1 cellular context compared by ENCODE assay signal in genomic region chr1:15605398-15606080, GRCh38.
TF ChIP-seq lines count a peak whose summit lies in the region.

No MANE protein-coding gene starts in this region.

TF ChIP-seq in HepG2, 621 proteins besides CTCF, POLR2A, EP300 and RAD21 (continued from another document and continues in another):
- TF ChIP-seq, protein P1, sequence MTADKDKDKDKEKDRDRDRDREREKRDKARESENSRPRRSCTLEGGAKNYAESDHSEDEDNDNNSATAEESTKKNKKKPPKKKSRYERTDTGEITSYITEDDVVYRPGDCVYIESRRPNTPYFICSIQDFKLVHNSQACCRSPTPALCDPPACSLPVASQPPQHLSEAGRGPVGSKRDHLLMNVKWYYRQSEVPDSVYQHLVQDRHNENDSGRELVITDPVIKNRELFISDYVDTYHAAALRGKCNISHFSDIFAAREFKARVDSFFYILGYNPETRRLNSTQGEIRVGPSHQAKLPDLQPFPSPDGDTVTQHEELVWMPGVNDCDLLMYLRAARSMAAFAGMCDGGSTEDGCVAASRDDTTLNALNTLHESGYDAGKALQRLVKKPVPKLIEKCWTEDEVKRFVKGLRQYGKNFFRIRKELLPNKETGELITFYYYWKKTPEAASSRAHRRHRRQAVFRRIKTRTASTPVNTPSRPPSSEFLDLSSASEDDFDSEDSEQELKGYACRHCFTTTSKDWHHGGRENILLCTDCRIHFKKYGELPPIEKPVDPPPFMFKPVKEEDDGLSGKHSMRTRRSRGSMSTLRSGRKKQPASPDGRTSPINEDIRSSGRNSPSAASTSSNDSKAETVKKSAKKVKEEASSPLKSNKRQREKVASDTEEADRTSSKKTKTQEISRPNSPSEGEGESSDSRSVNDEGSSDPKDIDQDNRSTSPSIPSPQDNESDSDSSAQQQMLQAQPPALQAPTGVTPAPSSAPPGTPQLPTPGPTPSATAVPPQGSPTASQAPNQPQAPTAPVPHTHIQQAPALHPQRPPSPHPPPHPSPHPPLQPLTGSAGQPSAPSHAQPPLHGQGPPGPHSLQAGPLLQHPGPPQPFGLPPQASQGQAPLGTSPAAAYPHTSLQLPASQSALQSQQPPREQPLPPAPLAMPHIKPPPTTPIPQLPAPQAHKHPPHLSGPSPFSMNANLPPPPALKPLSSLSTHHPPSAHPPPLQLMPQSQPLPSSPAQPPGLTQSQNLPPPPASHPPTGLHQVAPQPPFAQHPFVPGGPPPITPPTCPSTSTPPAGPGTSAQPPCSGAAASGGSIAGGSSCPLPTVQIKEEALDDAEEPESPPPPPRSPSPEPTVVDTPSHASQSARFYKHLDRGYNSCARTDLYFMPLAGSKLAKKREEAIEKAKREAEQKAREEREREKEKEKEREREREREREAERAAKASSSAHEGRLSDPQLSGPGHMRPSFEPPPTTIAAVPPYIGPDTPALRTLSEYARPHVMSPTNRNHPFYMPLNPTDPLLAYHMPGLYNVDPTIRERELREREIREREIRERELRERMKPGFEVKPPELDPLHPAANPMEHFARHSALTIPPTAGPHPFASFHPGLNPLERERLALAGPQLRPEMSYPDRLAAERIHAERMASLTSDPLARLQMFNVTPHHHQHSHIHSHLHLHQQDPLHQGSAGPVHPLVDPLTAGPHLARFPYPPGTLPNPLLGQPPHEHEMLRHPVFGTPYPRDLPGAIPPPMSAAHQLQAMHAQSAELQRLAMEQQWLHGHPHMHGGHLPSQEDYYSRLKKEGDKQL (CRISPR knock-in tag; IDR thresholded peaks at IDR 0.05; ENCODE audit: low read depth) = peak; percentile 58
- TF ChIP-seq RAD51 (IDR thresholded peaks at IDR 0.05; ENCODE audit: borderline replicate concordance) = no peak
- TF ChIP-seq ZNF230 (CRISPR knock-in tag; IDR thresholded peaks at IDR 0.05) = no peak
- TF ChIP-seq HES4 (CRISPR knock-in tag; IDR thresholded peaks at IDR 0.05; ENCODE audit: borderline replicate concordance) = no peak
- peak in 1 of 2 experiments; percentile 62; a peak in 2 of 4 replicates for TF ChIP-seq KLF16 (CRISPR knock-in tag; IDR thresholded peaks at IDR 0.05)
- TF ChIP-seq PPARG (CRISPR knock-in tag; conservative IDR thresholded peaks at IDR 0.05) = 0 out of 2 replicates have a peak, but pooled peaks have one; percentile 27
- 0 out of 2 replicates have a peak, but pooled peaks have one; percentile 12 for TF ChIP-seq HNF1A (IDR thresholded peaks at IDR 0.05; ENCODE audit: low read depth)
- no peak for TF ChIP-seq HNF1A (CRISPR knock-in tag; IDR thresholded peaks at IDR 0.05; ENCODE audit: borderline replicate concordance)
- TF ChIP-seq HNRNPH1 (optimal IDR thresholded peaks at IDR 0.05; ENCODE audit: low read depth, low read length) = no peak
- TF ChIP-seq ZNF264 (CRISPR knock-in tag; IDR thresholded peaks at IDR 0.05) = 0 out of 2 replicates have a peak, but pooled peaks have one; percentile 41
- no peak for TF ChIP-seq CREB1 (IDR thresholded peaks at IDR 0.05)
- peak; percentile 78 for TF ChIP-seq CREB1 (CRISPR knock-in tag; IDR thresholded peaks at IDR 0.05)
- TF ChIP-seq SAP130 (CRISPR knock-in tag; IDR thresholded peaks at IDR 0.05; ENCODE audit: low read depth) = peak; percentile 64
- peak; percentile 68; the same call in 1 of the 2 replicates for TF ChIP-seq MIXL1 (CRISPR knock-in tag; IDR thresholded peaks at IDR 0.05)
- peak; percentile 75 for TF ChIP-seq PAXIP1 (CRISPR knock-in tag; conservative IDR thresholded peaks at IDR 0.05)
- peak; percentile 59; the same call in 1 of the 2 replicates for TF ChIP-seq ZNF292 (CRISPR knock-in tag; IDR thresholded peaks at IDR 0.05; ENCODE audit: borderline replicate concordance, low read depth)
- no peak for TF ChIP-seq MEF2D (CRISPR knock-in tag; IDR thresholded peaks at IDR 0.05)
- no peak for TF ChIP-seq ZNF101 (CRISPR knock-in tag; IDR thresholded peaks at IDR 0.05; ENCODE audit: borderline replicate concordance, low read depth)
- TF ChIP-seq TBX3 (IDR thresholded peaks at IDR 0.05; ENCODE audit: borderline replicate concordance) = peak; percentile 75; the same call in 1 of the 2 replicates
- TF ChIP-seq, protein P2, sequence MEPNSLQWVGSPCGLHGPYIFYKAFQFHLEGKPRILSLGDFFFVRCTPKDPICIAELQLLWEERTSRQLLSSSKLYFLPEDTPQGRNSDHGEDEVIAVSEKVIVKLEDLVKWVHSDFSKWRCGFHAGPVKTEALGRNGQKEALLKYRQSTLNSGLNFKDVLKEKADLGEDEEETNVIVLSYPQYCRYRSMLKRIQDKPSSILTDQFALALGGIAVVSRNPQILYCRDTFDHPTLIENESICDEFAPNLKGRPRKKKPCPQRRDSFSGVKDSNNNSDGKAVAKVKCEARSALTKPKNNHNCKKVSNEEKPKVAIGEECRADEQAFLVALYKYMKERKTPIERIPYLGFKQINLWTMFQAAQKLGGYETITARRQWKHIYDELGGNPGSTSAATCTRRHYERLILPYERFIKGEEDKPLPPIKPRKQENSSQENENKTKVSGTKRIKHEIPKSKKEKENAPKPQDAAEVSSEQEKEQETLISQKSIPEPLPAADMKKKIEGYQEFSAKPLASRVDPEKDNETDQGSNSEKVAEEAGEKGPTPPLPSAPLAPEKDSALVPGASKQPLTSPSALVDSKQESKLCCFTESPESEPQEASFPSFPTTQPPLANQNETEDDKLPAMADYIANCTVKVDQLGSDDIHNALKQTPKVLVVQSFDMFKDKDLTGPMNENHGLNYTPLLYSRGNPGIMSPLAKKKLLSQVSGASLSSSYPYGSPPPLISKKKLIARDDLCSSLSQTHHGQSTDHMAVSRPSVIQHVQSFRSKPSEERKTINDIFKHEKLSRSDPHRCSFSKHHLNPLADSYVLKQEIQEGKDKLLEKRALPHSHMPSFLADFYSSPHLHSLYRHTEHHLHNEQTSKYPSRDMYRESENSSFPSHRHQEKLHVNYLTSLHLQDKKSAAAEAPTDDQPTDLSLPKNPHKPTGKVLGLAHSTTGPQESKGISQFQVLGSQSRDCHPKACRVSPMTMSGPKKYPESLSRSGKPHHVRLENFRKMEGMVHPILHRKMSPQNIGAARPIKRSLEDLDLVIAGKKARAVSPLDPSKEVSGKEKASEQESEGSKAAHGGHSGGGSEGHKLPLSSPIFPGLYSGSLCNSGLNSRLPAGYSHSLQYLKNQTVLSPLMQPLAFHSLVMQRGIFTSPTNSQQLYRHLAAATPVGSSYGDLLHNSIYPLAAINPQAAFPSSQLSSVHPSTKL (CRISPR knock-in tag; IDR thresholded peaks at IDR 0.05) = peak; percentile 91
- no peak for TF ChIP-seq ZNF841 (CRISPR knock-in tag; IDR thresholded peaks at IDR 0.05; ENCODE audit: borderline replicate concordance)
- no peak for TF ChIP-seq YEATS2 (CRISPR knock-in tag; IDR thresholded peaks at IDR 0.05; ENCODE audit: borderline replicate concordance)
- TF ChIP-seq SOX6 (IDR thresholded peaks at IDR 0.05) = no peak
- peak; percentile 87 for TF ChIP-seq SOX6 (CRISPR knock-in tag; IDR thresholded peaks at IDR 0.05)
- TF ChIP-seq, protein P3, sequence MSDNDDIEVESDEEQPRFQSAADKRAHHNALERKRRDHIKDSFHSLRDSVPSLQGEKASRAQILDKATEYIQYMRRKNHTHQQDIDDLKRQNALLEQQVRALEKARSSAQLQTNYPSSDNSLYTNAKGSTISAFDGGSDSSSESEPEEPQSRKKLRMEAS (IDR thresholded peaks at IDR 0.05) = peak; percentile 30; the same call in 1 of the 2 replicates
- no peak for TF ChIP-seq FOXA1 (IDR thresholded peaks at IDR 0.05)
- peak; percentile 74 for TF ChIP-seq FOXA1 (CRISPR knock-in tag; IDR thresholded peaks at IDR 0.05)
- 0 out of 2 replicates have a peak, but pooled peaks have one; percentile 54 for TF ChIP-seq NKX3-1 (CRISPR knock-in tag; IDR thresholded peaks at IDR 0.05)
- TF ChIP-seq TFDP2 (CRISPR knock-in tag; IDR thresholded peaks at IDR 0.05) = no peak
- 0 out of 2 replicates have a peak, but pooled peaks have one; percentile 32 for TF ChIP-seq ARID3A (IDR thresholded peaks at IDR 0.05; ENCODE audit: low read depth, low read length)
- TF ChIP-seq, protein P4, sequence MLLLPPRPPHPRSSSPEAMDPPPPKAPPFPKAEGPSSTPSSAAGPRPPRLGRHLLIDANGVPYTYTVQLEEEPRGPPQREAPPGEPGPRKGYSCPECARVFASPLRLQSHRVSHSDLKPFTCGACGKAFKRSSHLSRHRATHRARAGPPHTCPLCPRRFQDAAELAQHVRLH (CRISPR knock-in tag; IDR thresholded peaks at IDR 0.05; ENCODE audit: borderline replicate concordance, low read depth) = 0 out of 2 replicates have a peak, but pooled peaks have one; percentile 36
- peak; percentile 77 for TF ChIP-seq FOSL2 (CRISPR knock-in tag; IDR thresholded peaks at IDR 0.05)
- TF ChIP-seq ZNF614 (CRISPR knock-in tag; IDR thresholded peaks at IDR 0.05; ENCODE audit: borderline replicate concordance) = 0 out of 2 replicates have a peak, but pooled peaks have one; percentile 41
- peak; percentile 83 for TF ChIP-seq SOX5 (CRISPR knock-in tag; IDR thresholded peaks at IDR 0.05; ENCODE audit: borderline replicate concordance)
- no peak for TF ChIP-seq GZF1 (CRISPR knock-in tag; IDR thresholded peaks at IDR 0.05)
- no peak for TF ChIP-seq ZNF567 (CRISPR knock-in tag; IDR thresholded peaks at IDR 0.05; ENCODE audit: borderline replicate concordance)
